Comparison of ENCODE assay signal across 14 cellular contexts in the genomic region with DNA sequence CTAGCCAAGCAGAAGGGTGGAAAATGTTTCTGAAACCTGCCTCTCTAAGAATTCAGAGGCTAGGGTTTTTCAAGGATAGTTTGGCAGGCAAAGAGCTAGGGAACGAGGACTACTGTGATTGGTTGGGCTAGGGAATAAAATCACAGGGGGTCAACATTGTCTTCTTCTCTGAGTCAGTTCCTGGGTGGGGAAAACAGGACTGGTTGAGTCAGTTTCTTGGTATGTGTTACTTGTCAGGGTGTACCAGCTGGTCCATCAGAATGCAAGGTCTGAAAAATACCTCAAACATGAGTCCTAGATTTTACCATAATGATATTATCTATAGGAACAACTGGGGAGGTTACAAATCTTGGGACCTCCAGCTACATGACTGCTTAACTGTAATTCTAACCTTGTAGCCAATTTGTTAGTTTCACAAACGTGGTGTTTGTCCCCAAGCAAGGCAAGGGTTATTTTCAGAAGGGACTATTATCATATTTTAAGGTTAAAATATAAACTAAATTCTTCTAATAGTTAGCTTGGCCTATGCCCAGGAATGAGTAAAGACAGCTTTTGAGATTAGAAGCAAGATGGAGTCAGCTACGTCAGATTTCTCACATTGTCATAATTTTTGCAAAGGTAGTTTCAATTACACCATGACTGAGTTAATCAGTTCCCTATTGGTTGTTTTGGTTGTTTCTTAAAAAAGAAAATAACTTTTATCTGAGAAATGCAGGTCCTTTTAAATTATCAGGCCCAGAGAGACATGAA.
DNase-seq lines count a peak whose midpoint lies in the region; ATAC-seq and TF ChIP-seq lines count a peak whose summit lies in the region.
"Had no signal": no experiment of that assay in that cellular context is flagged by ENCODE, and none has a peak within 500 bp of the region (broad histone marks: within the 10 kb centered on the region; RNA-seq: fewer than 3 reads in every experiment).

No MANE protein-coding gene starts in this region.

- no peak overlapping the region for H3K14ac ChIP-seq in mesenchymal stem cell (ENCODE audit: low read length in 2 of 2)

- H4K91ac ChIP-seq in mesenchymal stem cell (ENCODE audit: low read length) = no peak overlapping the region

- H2AK5ac ChIP-seq in mesenchymal stem cell (ENCODE audit: low read length, severe bottlenecking) = no peak overlapping the region

- H3K79me2 ChIP-seq in mammary epithelial cell (ENCODE audit: insufficient read depth, low read length) = no peaks in the 10 kb centered on the region

- no peak overlapping the region for H2BK120ac ChIP-seq in mesenchymal stem cell (ENCODE audit: low read depth, low read length)

- H3K4ac ChIP-seq in mesenchymal stem cell (ENCODE audit: low read depth in 1 of 2, low read length in 2 of 2) = no peak overlapping the region

- H3K36me3 Mint-ChIP-seq in Calu3 (ENCODE audit: insufficient read depth, unreplicated experiment) = no peaks in the 10 kb centered on the region
- H3K36me3 Mint-ChIP-seq: immature natural killer cell had no signal

- H3K4me3 ChIP-seq in mammary epithelial cell (replicated peaks in 1 of 3; ENCODE audit: insufficient read depth in 1 of 3, low read depth in 2 of 3, low read length in 3 of 3) (no peak overlapping the region), mesenchymal stem cell (ENCODE audit: insufficient read depth in 1 of 2, low read depth in 1 of 2, low read length in 2 of 2) (no peak overlapping the region)
- H3K4me3 ChIP-seq: transverse colon had no signal

- no peak overlapping the region for H2BK15ac ChIP-seq in mesenchymal stem cell (ENCODE audit: low read depth, poor library complexity, severe bottlenecking)

- no peaks in the 10 kb centered on the region for H4K20me1 ChIP-seq in mammary epithelial cell (ENCODE audit: insufficient read depth, low read length)

- in situ Hi-C loops in mammary epithelial cell (cut with MboI; ENCODE audit: low sequenced_read_pairs in 2 of 2) = no loop called here

- BruUV-seq in Calu3 (replicated peaks; lab: Mats Ljungman, UMichigan) (no TSS peak), mammary epithelial cell (replicated peaks; lab: Mats Ljungman, UMichigan) (TSS peak; percentile 89)

- TF ChIP-seq CTCF in Calu3 (IDR thresholded peaks at IDR 0.05; ENCODE audit: unreplicated experiment) (no peak), mammary epithelial cell (conservative IDR thresholded peaks at IDR 0.05 in 1 of 2, IDR thresholded peaks at IDR 0.05 in 1 of 2; ENCODE audit: extremely low read depth in 1 of 2, insufficient read depth in 1 of 2, low read depth in 1 of 2, low read length in 2 of 2) (no peak)

- H3K79me1 ChIP-seq in mesenchymal stem cell (replicated peaks; ENCODE audit: low read length, poor library complexity, severe bottlenecking) = no peaks in the 10 kb centered on the region

- H3K4me1 ChIP-seq in mammary epithelial cell (ENCODE audit: insufficient read depth, low read length) (peaks cover 26% of the 10 kb centered on the region), mesenchymal stem cell (ENCODE audit: control insufficient read depth, insufficient read depth, low read depth, low read length) (no peaks in the 10 kb centered on the region)
- H3K4me1 ChIP-seq: transverse colon had no signal

- H3K9me3 ChIP-seq in mammary epithelial cell (replicated peaks; ENCODE audit: insufficient read depth, low read length) (no peaks in the 10 kb centered on the region), mesenchymal stem cell (ENCODE audit: control insufficient read depth, low read length) (no peaks in the 10 kb centered on the region)
- H3K9me3 ChIP-seq: neutrophil, transverse colon had no signal

- H2BK12ac ChIP-seq in mesenchymal stem cell (ENCODE audit: low read length in 2 of 2) = no peak overlapping the region

- H3K23ac ChIP-seq in mesenchymal stem cell (ENCODE audit: low read length in 2 of 2) = no peak overlapping the region

- H3K4me1 Mint-ChIP-seq in Calu3 (ENCODE audit: low read depth, unreplicated experiment) = peaks cover 26% of the 10 kb centered on the region
- H3K4me1 Mint-ChIP-seq: immature natural killer cell had no signal

- H3K36me3 ChIP-seq in mammary epithelial cell (ENCODE audit: insufficient read depth, low read length) (no peaks in the 10 kb centered on the region), mesenchymal stem cell (ENCODE audit: control insufficient read depth in 1 of 2, insufficient read depth in 2 of 2, low read depth in 1 of 2, low read length in 2 of 2) (no peaks in the 10 kb centered on the region)
- H3K36me3 ChIP-seq: neutrophil, transverse colon had no signal

- H3K27me3 ChIP-seq in mammary epithelial cell (ENCODE audit: insufficient read depth, low read length) (no peaks in the 10 kb centered on the region), mesenchymal stem cell (ENCODE audit: control insufficient read depth in 1 of 2, insufficient read depth in 1 of 2, low read length in 2 of 2) (no peaks in the 10 kb centered on the region)
- H3K27me3 ChIP-seq: neutrophil, transverse colon had no signal

- ATAC-seq in GM19324 (IDR thresholded peaks at IDR 0.05; ENCODE audit: low FRiP score, unreplicated experiment) (no peak), GM18520 (IDR thresholded peaks at IDR 0.05; ENCODE audit: unreplicated experiment) (no peak)

- 37% methylated on average over 3 of the region's 3 CpGs for WGBS in mammary epithelial cell (ENCODE audit: low coverage, missing lambda C conversion rate)
- 47% methylated on average over 2 of the region's 3 CpGs for WGBS in mesenchymal stem cell

- CTCF ChIA-PET in Calu3 (lab: Charles Lee) = interaction anchor here (0.7 kb wide), 1 partner anchor 102 kb away, joined by 3 read pairs; no protein-coding TSS in a partner anchor
- CTCF ChIA-PET in mammary epithelial cell (lab: Charles Lee; ENCODE audit: low non-redundant PET) = no interaction called here

- DNase-seq in Calu3 = peak; percentile 42
- peak; percentile 65 for DNase-seq in LoVo (ENCODE audit: low spot score)
- peak; percentile 90 for DNase-seq in mammary epithelial cell
- peak; percentile 75 for DNase-seq in mesenchymal stem cell
- no peak for DNase-seq in NCI-H2196 (lab: John Stamatoyannopoulos, UW; ENCODE audit: unreplicated experiment)
- DNase-seq in NCI-H510A (lab: John Stamatoyannopoulos, UW) = no peak
- DNase-seq: DMS53, immature natural killer cell, NCI-H1417 treated with DMSO at 0.1 percent for 48 hours, transverse colon had no signal

- no peaks in the 10 kb centered on the region for H3K27me3 Mint-ChIP-seq in Calu3 (ENCODE audit: unreplicated experiment)

- H3K9ac ChIP-seq in mammary epithelial cell (ENCODE audit: insufficient read depth, low read length) (no peak overlapping the region), mesenchymal stem cell (ENCODE audit: low read length) (no peak overlapping the region)

- H3K27ac ChIP-seq in mammary epithelial cell (ENCODE audit: insufficient read depth, low read depth, low read length) = peak overlapping the region; percentile 59
- peak overlapping the region; percentile 84 for H3K27ac ChIP-seq in mesenchymal stem cell (ENCODE audit: low read length, poor library complexity, severe bottlenecking)
- H3K27ac ChIP-seq: neutrophil, transverse colon had no signal

- no peak overlapping the region for H3K4me3 Mint-ChIP-seq in Calu3 (ENCODE audit: low read depth, unreplicated experiment)
- H3K4me3 Mint-ChIP-seq: activated T-helper 1 cell treated with anti-CD3 and anti-CD28 coated beads, Interleukin-12 subunit alpha, Interleukin-12 subunit beta, Interleukin-2, Interleukin-4 antibody, amounts not matched to agents 30 ng/mL and 10 ng/mL and 1 ng/mL, durations not matched to agents 14 hours and 24 hours and 36 hours; immature natural killer cell had no signal

- dilution Hi-C loops in mammary epithelial cell (cut with HindIII; ENCODE audit: low sequenced_read_pairs) = no loop called here

- H3K4me2 ChIP-seq in mammary epithelial cell (ENCODE audit: insufficient read depth, low read depth, low read length) (peak overlapping the region; percentile 36), mesenchymal stem cell (ENCODE audit: low read length, poor library complexity, severe bottlenecking) (no peak overlapping the region)

- no peak overlapping the region for H4K8ac ChIP-seq in mesenchymal stem cell (ENCODE audit: low read length)

- H3K27ac Mint-ChIP-seq in Calu3 (ENCODE audit: unreplicated experiment) = peak overlapping the region; percentile 70
- H3K27ac Mint-ChIP-seq: activated T-helper 1 cell treated with anti-CD3 and anti-CD28 coated beads, Interleukin-12 subunit alpha, Interleukin-12 subunit beta, Interleukin-2, Interleukin-4 antibody, amounts not matched to agents 30 ng/mL and 10 ng/mL and 1 ng/mL, durations not matched to agents 14 hours and 24 hours and 36 hours; immature natural killer cell had no signal

- H3K9me3 Mint-ChIP-seq in Calu3 (ENCODE audit: low read depth, unreplicated experiment) = peaks cover 2% of the 10 kb centered on the region
- H3K9me3 Mint-ChIP-seq: immature natural killer cell had no signal

- intact Hi-C loops in Calu3 (cut with micrococcal nuclease; ENCODE audit: unreplicated experiment) (no loop called here), mammary epithelial cell (cut with micrococcal nuclease) (loop anchor here (10.0 kb wide), 1 partner anchor 233 kb away; the partner anchor contains the start of gene ALCAM)

- H3K18ac ChIP-seq in mesenchymal stem cell (ENCODE audit: low read depth in 1 of 2, low read length in 2 of 2) = no peak overlapping the region

- no peak overlapping the region for H2BK5ac ChIP-seq in mesenchymal stem cell (ENCODE audit: low read depth, low read length, poor library complexity, severe bottlenecking)

- H2AFZ ChIP-seq in mammary epithelial cell (ENCODE audit: low read depth, low read length) (peak overlapping the region; percentile 40), mesenchymal stem cell (ENCODE audit: low read depth, low read length) (peak overlapping the region; percentile 27)

Comparison
In these comparisons a context has a peak if more than half of its experiments do, and no peak if none do; other contexts are left out.
1. DNase-seq: peak in Calu3 (single experiment), LoVo (single experiment), mammary epithelial cell (single experiment) and mesenchymal stem cell (single experiment); none in NCI-H2196 (single experiment) and NCI-H510A (single experiment).